ENCODE assay signal across 16 cellular contexts in genomic region chr13:48477191-48477855, GRCh38. TPM values are rescaled to one million over a fixed set of nuclear protein-coding genes. Genes with fewer than 3 reads are reported as not detected.
DNase-seq lines count a peak whose midpoint lies in the region; ATAC-seq, FAIRE-seq and TF ChIP-seq lines count a peak whose summit lies in the region.
"Had no signal": no experiment of that assay in that cellular context is flagged by ENCODE, and none has a peak within 500 bp of the region (broad histone marks: within the 10 kb centered on the region; RNA-seq: fewer than 3 reads in every experiment).

No MANE protein-coding gene starts in this region.

- no peaks in the 10 kb centered on the region for H3K27me3 ChIP-seq in right atrium auricular region
- H3K27me3 ChIP-seq in astrocyte (ENCODE audit: insufficient read depth, low read length), result no peaks in the 10 kb centered on the region
- H3K27me3 ChIP-seq in subcutaneous abdominal adipose tissue (ENCODE audit: control insufficient read depth in 5 of 5, insufficient read depth in 4 of 5, low read length in 5 of 5), result no peaks in the 10 kb centered on the region
- H3K27me3 ChIP-seq in vagina, result no peaks in the 10 kb centered on the region
- H3K27me3 ChIP-seq: gastrocnemius medialis had no signal

- FAIRE-seq in astrocyte (lab: Jason Lieb, UNC), result peak; percentile 73
- FAIRE-seq: bronchial epithelial cell had no signal

- no peaks in the 10 kb centered on the region for H3K4me1 ChIP-seq in right atrium auricular region
- no peaks in the 10 kb centered on the region for H3K4me1 ChIP-seq in astrocyte (ENCODE audit: insufficient read depth, low read length)
- peaks cover 0 to 30% (median 15%) of the 10 kb centered on the region in 5 donors for H3K4me1 ChIP-seq in subcutaneous abdominal adipose tissue (ENCODE audit: control insufficient read depth in 5 of 5, insufficient read depth in 5 of 5, low read length in 5 of 5)
- no peaks in the 10 kb centered on the region for H3K4me1 ChIP-seq in vagina
- H3K4me1 ChIP-seq: gastrocnemius medialis had no signal

- intact Hi-C loops in Right ventricle myocardium superior (cut with DNase I), result no loop called here
- intact Hi-C loops in vagina (cut with DNase I), result no loop called here
- intact Hi-C loops in activated CD4-positive, alpha-beta T cell treated with anti-CD3 and anti-CD28 coated beads for 36 hours (cut with DNase I, micrococcal nuclease), result no loop called here

- H3K9me3 ChIP-seq in right atrium auricular region, result no peaks in the 10 kb centered on the region
- H3K9me3 ChIP-seq in astrocyte (ENCODE audit: insufficient read depth, low read depth, low read length), result no peaks in the 10 kb centered on the region
- no peaks in the 10 kb centered on the region for H3K9me3 ChIP-seq in subcutaneous abdominal adipose tissue (ENCODE audit: control insufficient read depth in 5 of 5, low read length in 5 of 5)
- H3K9me3 ChIP-seq in vagina, result no peaks in the 10 kb centered on the region
- H3K9me3 ChIP-seq: gastrocnemius medialis had no signal

- H3K79me2 ChIP-seq in astrocyte (ENCODE audit: insufficient read depth, low read length), result no peaks in the 10 kb centered on the region

- no peak for TF ChIP-seq POLR2A in vagina (IDR thresholded peaks at IDR 0.05)

- DNase-seq in Right ventricle myocardium superior (no peak), right atrium auricular region (ENCODE audit: low spot score) (no peak), astrocyte (ENCODE audit: low read depth) (no peak), vagina (ENCODE audit: extremely low spot score in 2 of 2) (no peak), NCI-H1436 (lab: John Stamatoyannopoulos, UW) (no peak)
- no peak for DNase-seq in activated CD4-positive, alpha-beta T cell treated with anti-CD3 and anti-CD28 coated beads for 36 hours
- DNase-seq: activated naive CD4-positive, alpha-beta T cell treated with anti-CD3 and anti-CD28 coated beads, Interleukin-2, amount 50 U/mL, for 16 hours; gastrocnemius medialis; H7; immature natural killer cell; MM.1S; NCI-H2171 had no signal

- H3K27ac Mint-ChIP-seq in astrocyte (ENCODE audit: unreplicated experiment), result no peak overlapping the region
- no peak overlapping the region for H3K27ac Mint-ChIP-seq in activated CD4-positive, alpha-beta T cell treated with anti-CD3 and anti-CD28 coated beads for 36 hours

- H3K4me3 ChIP-seq in right atrium auricular region (no peak overlapping the region), astrocyte (ENCODE audit: insufficient read depth, low read depth, low read length) (no peak overlapping the region), subcutaneous abdominal adipose tissue (ENCODE audit: low read depth in 1 of 5, low read length in 5 of 5) (peak overlapping the region in 1 of 5 donors; percentile 44), vagina (no peak overlapping the region)
- H3K4me3 ChIP-seq: gastrocnemius medialis had no signal

- H3K36me3 ChIP-seq in right atrium auricular region (no peaks in the 10 kb centered on the region), astrocyte (ENCODE audit: insufficient read depth, low read length) (no peaks in the 10 kb centered on the region), subcutaneous abdominal adipose tissue (ENCODE audit: control insufficient read depth in 5 of 5, insufficient read depth in 5 of 5, low read length in 5 of 5) (peaks cover 0 to 9% (median 5%) of the 10 kb centered on the region in 5 donors), vagina (peaks cover 0 to 6% of the 10 kb centered on the region in 2 donors)

- H3K4me3 Mint-ChIP-seq in astrocyte (ENCODE audit: unreplicated experiment), result no peak overlapping the region
- no peak overlapping the region for H3K4me3 Mint-ChIP-seq in activated CD4-positive, alpha-beta T cell treated with anti-CD3 and anti-CD28 coated beads for 36 hours
- H3K4me3 Mint-ChIP-seq: immature natural killer cell had no signal

- no peaks in the 10 kb centered on the region for H3K27me3 Mint-ChIP-seq in astrocyte (ENCODE audit: low read depth, unreplicated experiment)
- H3K27me3 Mint-ChIP-seq in activated CD4-positive, alpha-beta T cell treated with anti-CD3 and anti-CD28 coated beads for 36 hours, result no peaks in the 10 kb centered on the region

- H3K36me3 Mint-ChIP-seq in astrocyte (ENCODE audit: low read depth, unreplicated experiment), result peaks cover 1% of the 10 kb centered on the region
- peaks cover 24% of the 10 kb centered on the region for H3K36me3 Mint-ChIP-seq in activated CD4-positive, alpha-beta T cell treated with anti-CD3 and anti-CD28 coated beads for 36 hours (ENCODE audit: low read depth)

- H3K27ac ChIP-seq in right atrium auricular region (no peak overlapping the region), astrocyte (ENCODE audit: low read depth, low read length) (no peak overlapping the region), subcutaneous abdominal adipose tissue (ENCODE audit: low read depth, low read length) (peak overlapping the region; percentile 37), vagina (no peak overlapping the region)
- H3K27ac ChIP-seq: gastrocnemius medialis, VCaP had no signal

- TF ChIP-seq CTCF in right atrium auricular region (IDR thresholded peaks at IDR 0.05), result no peak
- TF ChIP-seq CTCF in astrocyte (IDR thresholded peaks at IDR 0.05; ENCODE audit: insufficient read depth, low read depth, low read length), result no peak
- TF ChIP-seq CTCF in vagina (IDR thresholded peaks at IDR 0.05), result no peak

- H3K9me3 Mint-ChIP-seq in astrocyte (ENCODE audit: unreplicated experiment), result no peaks in the 10 kb centered on the region
- no peaks in the 10 kb centered on the region for H3K9me3 Mint-ChIP-seq in activated CD4-positive, alpha-beta T cell treated with anti-CD3 and anti-CD28 coated beads for 36 hours (ENCODE audit: low read depth)
- H3K9me3 Mint-ChIP-seq: immature natural killer cell had no signal

- H3K4me1 Mint-ChIP-seq in astrocyte (ENCODE audit: low read depth, unreplicated experiment), result peaks cover 2% of the 10 kb centered on the region
- H3K4me1 Mint-ChIP-seq in activated CD4-positive, alpha-beta T cell treated with anti-CD3 and anti-CD28 coated beads for 36 hours, result no peaks in the 10 kb centered on the region
- H3K4me1 Mint-ChIP-seq: immature natural killer cell had no signal

- H3K9ac ChIP-seq in astrocyte (ENCODE audit: low read length) (no peak overlapping the region), subcutaneous abdominal adipose tissue (ENCODE audit: low read length in 5 of 5) (no peak overlapping the region)

- ATAC-seq in Right ventricle myocardium superior (ENCODE audit: poor library complexity), result peak; percentile 46
- peak; percentile 71 for ATAC-seq in HG02759 (IDR thresholded peaks at IDR 0.05; ENCODE audit: unreplicated experiment)
- ATAC-seq in activated CD4-positive, alpha-beta T cell treated with anti-CD3 and anti-CD28 coated beads for 36 hours, result no peak
- ATAC-seq: gastrocnemius medialis had no signal

- no peak overlapping the region for H2AFZ ChIP-seq in astrocyte (ENCODE audit: low read depth, low read length)

- CTCF ChIA-PET in activated CD4-positive, alpha-beta T cell treated with anti-CD3 and anti-CD28 coated beads for 36 hours (lab: Charles Lee), result no interaction called here

- POLR2A ChIA-PET in activated CD4-positive, alpha-beta T cell treated with anti-CD3 and anti-CD28 coated beads for 36 hours (lab: Charles Lee), result no interaction called here

- no peaks in the 10 kb centered on the region for H4K20me1 ChIP-seq in astrocyte (ENCODE audit: insufficient read depth, low read length)

- H3K4me2 ChIP-seq in astrocyte (ENCODE audit: low read length), result no peak overlapping the region

RNA-seq across cellular contexts. Expression of gene RCBTB2, which starts 55.6 kb away (rescaled TPM):
- total RNA-seq in Right ventricle myocardium superior (16.6 TPM), right atrium auricular region (10 to 100 TPM in 1 of 2 donors, 1 to 10 TPM in 1; 5.2 to 13.4 TPM), astrocyte (4.3 and 4.8 TPM in 2 replicates), vagina (14.7 TPM)
- 1 to 10 TPM; 1.1 to 1.6 TPM for total RNA-seq in activated CD4-positive, alpha-beta T cell treated with anti-CD3 and anti-CD28 coated beads for 36 hours
